Comparison of ENCODE assay signal across 1 cellular context in genomic region chr20:43457640-43458421, GRCh38.
TF ChIP-seq lines count a peak whose summit lies in the region.

TSS of gene SRSF6 (plus strand) at chr20:43457896. CDS start at chr20:43458034, 138 bp downstream.

TF ChIP-seq in GM12878, 131 proteins besides CTCF, POLR2A, EP300 and RAD21 (continued from another document and continues in another):
- no peak for TF ChIP-seq ZBTB40 (IDR thresholded peaks at IDR 0.05; ENCODE audit: borderline replicate concordance)
- TF ChIP-seq SREBF1 (IDR thresholded peaks at IDR 0.05; ENCODE audit: low read length), result no peak
- TF ChIP-seq IKZF1 (conservative IDR thresholded peaks at IDR 0.05), result peak; percentile 78
- TF ChIP-seq RCOR1 (conservative IDR thresholded peaks at IDR 0.05; ENCODE audit: low read depth, low read length), result 0 out of 2 replicates have a peak, but pooled peaks have one; percentile 21
- TF ChIP-seq WRNIP1 (IDR thresholded peaks at IDR 0.05; ENCODE audit: borderline replicate concordance, low read depth, low read length), result no peak
- TF ChIP-seq RELB (IDR thresholded peaks at IDR 0.05; ENCODE audit: low read depth), result no peak
- TF ChIP-seq RBBP5 (conservative IDR thresholded peaks at IDR 0.05), result no peak
- no peak for TF ChIP-seq CHD4 (IDR thresholded peaks at IDR 0.05)
- TF ChIP-seq SIX5 (IDR thresholded peaks at IDR 0.05; ENCODE audit: low read depth, low read length, severe bottlenecking), result peak; percentile 18
- TF ChIP-seq FOXM1 (IDR thresholded peaks at IDR 0.05; ENCODE audit: low read depth, low read length), result no peak
- peak; percentile 55 for TF ChIP-seq SP1 (IDR thresholded peaks at IDR 0.05; ENCODE audit: low read depth, low read length)
- TF ChIP-seq ATF7 (IDR thresholded peaks at IDR 0.05; ENCODE audit: low read depth), result peak; percentile 37
- TF ChIP-seq MTA2 (IDR thresholded peaks at IDR 0.05; ENCODE audit: low read depth), result no peak
- TF ChIP-seq BACH1 (IDR thresholded peaks at IDR 0.05; ENCODE audit: borderline replicate concordance), result peak; percentile 79
- TF ChIP-seq ASH2L (IDR thresholded peaks at IDR 0.05; ENCODE audit: borderline replicate concordance, low read depth), result peak; percentile 87; the same call in 1 of the 2 replicates
- TF ChIP-seq FOS (IDR thresholded peaks at IDR 0.05; ENCODE audit: borderline replicate concordance, extremely low read depth, insufficient read length), result no peak
- TF ChIP-seq ZBTB11 (CRISPR knock-in tag; IDR thresholded peaks at IDR 0.05), result no peak
- peak; percentile 78; the same call in 1 of the 2 replicates for TF ChIP-seq ZNF217 (IDR thresholded peaks at IDR 0.05)
- peak; percentile 90 for TF ChIP-seq TCF3 (IDR thresholded peaks at IDR 0.05; ENCODE audit: borderline replicate concordance, insufficient read depth, low read depth, low read length)
- 0 out of 2 replicates have a peak, but pooled peaks have one; percentile 7 for TF ChIP-seq TARDBP (IDR thresholded peaks at IDR 0.05; ENCODE audit: borderline replicate concordance)
- peak; percentile 99; the same call in 1 of the 2 replicates for TF ChIP-seq LARP7 (IDR thresholded peaks at IDR 0.05)
- peak; percentile 43; the same call in 1 of the 2 replicates for TF ChIP-seq ATF2 (IDR thresholded peaks at IDR 0.05; ENCODE audit: low read length)
- TF ChIP-seq POLR2AphosphoS2 (IDR thresholded peaks at IDR 0.05; ENCODE audit: low read depth, low read length), result peak; percentile 97
- TF ChIP-seq STAT3 (IDR thresholded peaks at IDR 0.05; ENCODE audit: low read depth, low read length), result no peak
- TF ChIP-seq BCLAF1 (IDR thresholded peaks at IDR 0.05), result no peak; the same call in 1 of the 2 replicates
- no peak for TF ChIP-seq ZSCAN29 (IDR thresholded peaks at IDR 0.05)
- TF ChIP-seq TBL1XR1 (IDR thresholded peaks at IDR 0.05; ENCODE audit: low read depth, low read length), result peak; percentile 43; the same call in 1 of the 2 replicates
- TF ChIP-seq PAX5 (IDR thresholded peaks at IDR 0.05; ENCODE audit: borderline replicate concordance, low read depth, low read length), result no peak
- TF ChIP-seq NKRF (conservative IDR thresholded peaks at IDR 0.05), result peak; percentile 84
- TF ChIP-seq HDAC2 (IDR thresholded peaks at IDR 0.05), result no peak
- TF ChIP-seq CHD1 (IDR thresholded peaks at IDR 0.05; ENCODE audit: low read depth, low read length), result peak; percentile 92; the same call in 1 of the 2 replicates
- peak; percentile 60; the same call in 1 of the 2 replicates for TF ChIP-seq MAX (IDR thresholded peaks at IDR 0.05; ENCODE audit: low read depth, low read length)
- TF ChIP-seq HDAC6 (IDR thresholded peaks at IDR 0.05; ENCODE audit: unreplicated experiment), result peak; percentile 97
- no peak for TF ChIP-seq NFYA (IDR thresholded peaks at IDR 0.05; ENCODE audit: borderline replicate concordance, low read depth, low read length)
- no peak for TF ChIP-seq NFXL1 (IDR thresholded peaks at IDR 0.05; ENCODE audit: borderline replicate concordance)
- 0 out of 2 replicates have a peak, but pooled peaks have one; percentile 3 for TF ChIP-seq SIN3A (IDR thresholded peaks at IDR 0.05; ENCODE audit: low read depth, low read length)
- TF ChIP-seq RAD51 (IDR thresholded peaks at IDR 0.05), result no peak
- no peak; the same call in none of the 2 replicates for TF ChIP-seq USF2 (IDR thresholded peaks at IDR 0.05; ENCODE audit: borderline replicate concordance, low read depth, low read length)
- TF ChIP-seq PAX8 (IDR thresholded peaks at IDR 0.05), result peak; percentile 70; the same call in 1 of the 2 replicates
- peak; percentile 15 for TF ChIP-seq RELA (IDR thresholded peaks at IDR 0.05; ENCODE audit: borderline replicate concordance, partially characterized antibody)
